Comparison of ENCODE assay signal across 9 cellular contexts in genomic region chr10:46597616-46598246, GRCh38. TPM values are rescaled to one million over a fixed set of nuclear protein-coding genes. Genes with fewer than 3 reads are reported as not detected.
DNase-seq lines count a peak whose midpoint lies in the region; ATAC-seq and TF ChIP-seq lines count a peak whose summit lies in the region.
"Not testable (repeated sequence)": the region's sequence is repeated elsewhere in the genome, so short reads cannot be mapped to it uniquely, and the experiment has no call there.
"Had no signal": no experiment of that assay in that cellular context is flagged by ENCODE, and none has a peak within 500 bp of the region (broad histone marks: within the 10 kb centered on the region; RNA-seq: fewer than 3 reads in every experiment).

No MANE protein-coding gene starts in this region.

- H4K20me1 ChIP-seq in BLaER1 treated with 17β-estradiol and CSF1 and Interleukin-3, amounts not matched to agents 10 nM and 100 nM; OCI-LY1 (ENCODE audit: insufficient read depth, low read length): not testable (repeated sequence)

- peak overlapping the region; percentile 41 to 67 (median 54); a peak in 19 of 20 replicates for H3K4me3 ChIP-seq in BLaER1 treated with 17β-estradiol and CSF1 and Interleukin-3, amounts not matched to agents 10 nM and 100 nM
- H3K4me3 ChIP-seq in OCI-LY1 (ENCODE audit: low read depth, low read length, poor library complexity, severe bottlenecking): peak overlapping the region; percentile 25
- H3K4me3 ChIP-seq in epithelial cell of proximal tubule (ENCODE audit: low read depth, low read length): peak overlapping the region; percentile 45
- H3K4me3 ChIP-seq in right lobe of liver: peak overlapping the region in 2 of 3 donors; percentile 25 to 51
- peak overlapping the region; percentile 66 for H3K4me3 ChIP-seq in skeletal muscle satellite cell (ENCODE audit: low read length)

- ATAC-seq in GM19372 (IDR thresholded peaks at IDR 0.05; ENCODE audit: low read depth, unreplicated experiment): peak; percentile 80
- ATAC-seq in HG02943 (IDR thresholded peaks at IDR 0.05; ENCODE audit: low read depth, unreplicated experiment): peak; percentile 83
- peak; percentile 92 to 97 (median 96) for ATAC-seq in right lobe of liver

- 0% methylated on average over 8 of the region's 44 CpGs for WGBS in right lobe of liver (ENCODE audit: insufficient coverage, low coverage, low lambda C conversion rate, missing lambda C conversion rate)

- not testable (repeated sequence) for H3F3A ChIP-seq in OCI-LY1 (ENCODE audit: insufficient read depth, low read length)

- peak overlapping the region in 10 of 11 experiments; percentile 46 to 64 (median 55); a peak in 13 of 22 replicates for H3K9ac ChIP-seq in BLaER1 treated with 17β-estradiol and CSF1 and Interleukin-3, amounts not matched to agents 10 nM and 100 nM
- H3K9ac ChIP-seq in OCI-LY1 (ENCODE audit: low read length): not testable (repeated sequence)
- peak overlapping the region; percentile 54 for H3K9ac ChIP-seq in skeletal muscle satellite cell (ENCODE audit: low read depth, low read length)

- DNase-seq in activated naive CD4-positive, alpha-beta T cell treated with Interleukin-2 at 50 U/mL for 16 hours: peak; percentile 13
- DNase-seq in epithelial cell of proximal tubule (ENCODE audit: low read depth): not testable (repeated sequence)
- peak; percentile 43 to 60 (median 56) for DNase-seq in right lobe of liver

- H3K4me1 ChIP-seq in BLaER1 treated with 17β-estradiol and CSF1 and Interleukin-3, amounts not matched to agents 10 nM and 100 nM: peaks cover 0 to 14% (median 4%) of the 10 kb centered on the region in 10 experiments; a peak in 6 of 20 replicates
- H3K4me1 ChIP-seq in OCI-LY1 (ENCODE audit: insufficient read depth, low read length, severe bottlenecking); right lobe of liver; skeletal muscle satellite cell (ENCODE audit: control insufficient read depth, insufficient read depth, low read length): not testable (repeated sequence)

- TF ChIP-seq CTCF in OCI-LY1 (IDR thresholded peaks at IDR 0.05; ENCODE audit: low read length); epithelial cell of proximal tubule (conservative IDR thresholded peaks at IDR 0.05; ENCODE audit: low read depth, low read length): not testable (repeated sequence)
- TF ChIP-seq CTCF in right lobe of liver (IDR thresholded peaks at IDR 0.05): peak in 2 of 4 donors; percentile 12 to 21

- intact Hi-C loops in right lobe of liver (cut with DNase I): not testable (repeated sequence)

- TF ChIP-seq POLR2A in right lobe of liver (IDR thresholded peaks at IDR 0.05): not testable (repeated sequence)

- H3K27me3 ChIP-seq in BLaER1 treated with 17β-estradiol and CSF1 and Interleukin-3, amounts not matched to agents 10 nM and 100 nM; OCI-LY1 (ENCODE audit: insufficient read depth, low read length); right lobe of liver; skeletal muscle satellite cell (ENCODE audit: control insufficient read depth, insufficient read depth, low read length): not testable (repeated sequence)

- peak overlapping the region in 9 of 11 experiments; percentile 39 to 56 (median 50); a peak in 11 of 22 replicates for H3K4me2 ChIP-seq in BLaER1 treated with 17β-estradiol and CSF1 and Interleukin-3, amounts not matched to agents 10 nM and 100 nM
- peak overlapping the region; percentile 48; the same call in 1 of the 2 replicates for H3K4me2 ChIP-seq in OCI-LY1 (ENCODE audit: low read length)
- H3K4me2 ChIP-seq in skeletal muscle satellite cell (ENCODE audit: low read length): peak overlapping the region; percentile 54

- not testable (repeated sequence) for H2AFZ ChIP-seq in OCI-LY1 (ENCODE audit: low read length)

- not testable (repeated sequence) for H3K79me2 ChIP-seq in OCI-LY1 (ENCODE audit: insufficient read depth, low read length)

- H3K36me3 ChIP-seq in BLaER1 treated with 17β-estradiol and CSF1 and Interleukin-3, amounts not matched to agents 10 nM and 100 nM; OCI-LY1 (ENCODE audit: insufficient read depth, low read length); right lobe of liver; skeletal muscle satellite cell (ENCODE audit: insufficient read depth, low read length): not testable (repeated sequence)

- H3K9me3 ChIP-seq in BLaER1 treated with 17β-estradiol and CSF1 and Interleukin-3, amounts not matched to agents 10 nM and 100 nM (replicated peaks in 1 of 11); OCI-LY1 (ENCODE audit: low read length); right lobe of liver; skeletal muscle satellite cell (replicated peaks; ENCODE audit: low read length): not testable (repeated sequence)

- peak overlapping the region in 6 of 11 experiments; percentile 18 to 57 (median 52); a peak in 10 of 22 replicates for H3K27ac ChIP-seq in BLaER1 treated with 17β-estradiol and CSF1 and Interleukin-3, amounts not matched to agents 10 nM and 100 nM
- H3K27ac ChIP-seq in OCI-LY1 (ENCODE audit: low read depth, low read length, poor library complexity, severe bottlenecking); right lobe of liver: not testable (repeated sequence)

- H3K9me2 ChIP-seq in OCI-LY1 (ENCODE audit: low read depth, low read length): not testable (repeated sequence)

RNA-seq across cellular contexts. Expression of gene SYT15, which starts 18.8 kb away (rescaled TPM):
- total RNA-seq in epithelial cell of proximal tubule: 0.14 TPM in 1 of 2 replicates, not detected in the other
- total RNA-seq in right lobe of liver: 1 to 10 TPM in 2 of 6 experiments, under 1 TPM in 4; 0.43 to 1.3 (median 0.82) TPM
- total RNA-seq in skeletal muscle satellite cell (2012; rRNA removed): under 0.01 TPM in 1 of 2 replicates, not detected in the other

RNA-seq across cellular contexts. Expression of gene GPRIN2, which starts 41.3 kb away (rescaled TPM):
- total RNA-seq in epithelial cell of proximal tubule: 4.5 and 9.1 TPM in 2 replicates
- under 1 TPM; 0.19 to 0.84 (median 0.32) TPM for total RNA-seq in right lobe of liver
- total RNA-seq in skeletal muscle satellite cell (2012; rRNA removed): not detected in 2 replicates
- total RNA-seq: HT1080 had no signal
